21 cellular contexts compared by ENCODE assay signal in genomic region chr4:98210293-98210692, GRCh38. TPM values are rescaled to one million over a fixed set of nuclear protein-coding genes. Genes with fewer than 3 reads are reported as not detected.
A peak's percentile ranks its signal among the peaks of the same experiment; 100 is the strongest.
DNase-seq lines count a peak whose midpoint lies in the region; ATAC-seq, FAIRE-seq and TF ChIP-seq lines count a peak whose summit lies in the region.
"Had no signal": no experiment of that assay in that cellular context is flagged by ENCODE, and none has a peak within 500 bp of the region (broad histone marks: within the 10 kb centered on the region; RNA-seq: fewer than 3 reads in every experiment).

No MANE protein-coding gene starts in this region.

- H3K27ac ChIP-seq in liver (ENCODE audit: low read depth in 1 of 2, low read length in 2 of 2) (no peak overlapping the region), HepG2 (ENCODE audit: extremely low read length, insufficient read depth, low read length) (no peak overlapping the region), right lobe of liver (peak overlapping the region in 1 of 3 donors; percentile 32)
- H3K27ac ChIP-seq: GM23248 had no signal

- H3K4me3 Mint-ChIP-seq in activated CD4-positive, alpha-beta T cell treated with anti-CD3 and anti-CD28 coated beads, Interleukin-2, amount 10 ng/mL, durations not matched to agents 7 days and 5 days = no peak overlapping the region
- H3K4me3 Mint-ChIP-seq: CD4-positive, CD25-positive, alpha-beta regulatory T cell; CD8-positive, alpha-beta memory T cell had no signal

- WGBS in liver = 30% methylated on average over 1 of the region's 1 CpG
- WGBS in HepG2 (ENCODE audit: low lambda C conversion rate) = 0% methylated on average over 1 of the region's 1 CpG
- 10% methylated on average over 1 of the region's 1 CpG for WGBS in right lobe of liver (ENCODE audit: insufficient coverage, low coverage, low lambda C conversion rate, missing lambda C conversion rate)

- H3K4me3 ChIP-seq in liver (ENCODE audit: low read depth in 1 of 3, low read length in 3 of 3) = no peak overlapping the region
- H3K4me3 ChIP-seq in HepG2 (replicated peaks in 1 of 3; ENCODE audit: insufficient read depth in 1 of 3, low read depth in 2 of 3, low read length in 3 of 3) = no peak overlapping the region
- H3K4me3 ChIP-seq in right lobe of liver = no peak overlapping the region
- H3K4me3 ChIP-seq: GM12878, GM23248, HAP-1 had no signal

- no peaks in the 10 kb centered on the region for H3K27me3 Mint-ChIP-seq in activated CD4-positive, alpha-beta T cell treated with anti-CD3 and anti-CD28 coated beads, Interleukin-2, amount 10 ng/mL, durations not matched to agents 7 days and 5 days
- H3K27me3 Mint-ChIP-seq: CD4-positive, CD25-positive, alpha-beta regulatory T cell had no signal

- TF ChIP-seq RAD21 in liver (IDR thresholded peaks at IDR 0.05) (peak in 1 of 2 donors; percentile 6), HepG2 (CRISPR knock-in tag; IDR thresholded peaks at IDR 0.05) (no peak)

- CTCF ChIA-PET in HepG2 (lab: Yijun Ruan, JAX; ENCODE audit: low intra/inter-chr PET ratio, low total read pairs) = no interaction called here
- CTCF ChIA-PET in activated CD4-positive, alpha-beta T cell treated with anti-CD3 and anti-CD28 coated beads, Interleukin-2, amount 10 ng/mL, durations not matched to agents 7 days and 5 days (lab: Charles Lee) = interaction anchor here (1.2 kb wide), 1 partner anchor 13 kb away, joined by 3 read pairs; no protein-coding TSS in a partner anchor

- H3K27me3 ChIP-seq in liver (ENCODE audit: control insufficient read depth in 4 of 4, insufficient read depth in 4 of 4, low read length in 3 of 4) = no peaks in the 10 kb centered on the region
- no peaks in the 10 kb centered on the region for H3K27me3 ChIP-seq in HepG2 (ENCODE audit: control insufficient read depth in 1 of 2, insufficient read depth in 2 of 2, low read length in 2 of 2)
- H3K27me3 ChIP-seq in right lobe of liver = no peaks in the 10 kb centered on the region
- H3K27me3 ChIP-seq: BE2C had no signal

- no peak overlapping the region for H3K27ac Mint-ChIP-seq in activated CD4-positive, alpha-beta T cell treated with anti-CD3 and anti-CD28 coated beads, Interleukin-2, amount 10 ng/mL, durations not matched to agents 7 days and 5 days
- H3K27ac Mint-ChIP-seq: CD4-positive, CD25-positive, alpha-beta regulatory T cell; CD8-positive, alpha-beta memory T cell had no signal

- no peak for TF ChIP-seq CTCF in liver (IDR thresholded peaks at IDR 0.05; ENCODE audit: low read depth, low read length, missing input control)
- TF ChIP-seq CTCF in HepG2 (CRISPR knock-in tag; IDR thresholded peaks at IDR 0.05) = no peak
- no peak for TF ChIP-seq CTCF in right lobe of liver (IDR thresholded peaks at IDR 0.05)

- POLR2A ChIA-PET in HepG2 (lab: Yijun Ruan, JAX) = no interaction called here
- POLR2A ChIA-PET in activated CD4-positive, alpha-beta T cell treated with anti-CD3 and anti-CD28 coated beads, Interleukin-2, amount 10 ng/mL, durations not matched to agents 7 days and 5 days (lab: Charles Lee) = no interaction called here

- FAIRE-seq in HepG2 (lab: Jason Lieb, UNC) = no peak
- FAIRE-seq: A204.1, GM12878, GM19239 had no signal

- no peaks in the 10 kb centered on the region for H3K36me3 Mint-ChIP-seq in activated CD4-positive, alpha-beta T cell treated with anti-CD3 and anti-CD28 coated beads, Interleukin-2, amount 10 ng/mL, durations not matched to agents 7 days and 5 days (ENCODE audit: low read depth)
- H3K36me3 Mint-ChIP-seq: CD4-positive, CD25-positive, alpha-beta regulatory T cell; CD8-positive, alpha-beta memory T cell had no signal

- intact Hi-C loops in HepG2 (cut with micrococcal nuclease; ENCODE audit: unreplicated experiment) = no loop called here
- intact Hi-C loops in right lobe of liver (cut with DNase I) = no loop called here

- TF ChIP-seq EP300 in HepG2 (IDR thresholded peaks at IDR 0.05; ENCODE audit: low read depth in 2 of 2, low read length in 2 of 2) (no peak), HepG2 (CRISPR knock-in tag; IDR thresholded peaks at IDR 0.05; ENCODE audit: borderline replicate concordance) (no peak)

- H3K9ac ChIP-seq in liver (ENCODE audit: low read depth in 1 of 2, low read length in 2 of 2) = peak overlapping the region in 1 of 2 donors; percentile 13
- H3K9ac ChIP-seq in HepG2 (ENCODE audit: insufficient read depth, low read depth, low read length) = no peak overlapping the region
- H3K9ac ChIP-seq: GM23248 had no signal

- no peak overlapping the region for H2AFZ ChIP-seq in HepG2 (ENCODE audit: low read length)
- H2AFZ ChIP-seq: GM23248 had no signal

- no TSS peak for BruUV-seq in HepG2 (replicated peaks; lab: Mats Ljungman, UMichigan)

- TF ChIP-seq POLR2A in HepG2 (IDR thresholded peaks at IDR 0.05; ENCODE audit: insufficient read depth in 1 of 2, low read depth in 2 of 2, low read length in 2 of 2) = no peak
- no peak for TF ChIP-seq POLR2A in right lobe of liver (IDR thresholded peaks at IDR 0.05)

- in situ Hi-C loops in HepG2 (cut with HindIII; ENCODE audit: extremely low pct_ligation_motif_present, low pct_unique_long_range_greater_than_20kb) = no loop called here

- no peaks in the 10 kb centered on the region for H4K20me1 ChIP-seq in HepG2 (ENCODE audit: insufficient read depth, low read length)

- H3K4me1 Mint-ChIP-seq in activated CD4-positive, alpha-beta T cell treated with anti-CD3 and anti-CD28 coated beads, Interleukin-2, amount 10 ng/mL, durations not matched to agents 7 days and 5 days = no peaks in the 10 kb centered on the region
- H3K4me1 Mint-ChIP-seq: CD8-positive, alpha-beta memory T cell had no signal

- no peaks in the 10 kb centered on the region for H3K9me3 Mint-ChIP-seq in activated CD4-positive, alpha-beta T cell treated with anti-CD3 and anti-CD28 coated beads, Interleukin-2, amount 10 ng/mL, durations not matched to agents 7 days and 5 days
- H3K9me3 Mint-ChIP-seq: CD4-positive, CD25-positive, alpha-beta regulatory T cell; CD8-positive, alpha-beta memory T cell had no signal

- H3K9me3 ChIP-seq in liver (ENCODE audit: control insufficient read depth in 4 of 4, low read length in 3 of 4) = no peaks in the 10 kb centered on the region
- no peaks in the 10 kb centered on the region for H3K9me3 ChIP-seq in HepG2 (ENCODE audit: low read length)
- H3K9me3 ChIP-seq in right lobe of liver = no peaks in the 10 kb centered on the region
- H3K9me3 ChIP-seq: BE2C, HAP-1 had no signal

- no peaks in the 10 kb centered on the region for H3K79me2 ChIP-seq in HepG2 (ENCODE audit: insufficient read depth, low read length)

- H3K36me3 ChIP-seq in liver (ENCODE audit: control insufficient read depth in 4 of 4, insufficient read depth in 3 of 4, low read depth in 1 of 4, low read length in 3 of 4) (no peaks in the 10 kb centered on the region), HepG2 (replicated peaks in 1 of 2; ENCODE audit: control insufficient read depth in 1 of 2, insufficient read depth in 2 of 2, low read length in 2 of 2) (no peaks in the 10 kb centered on the region), right lobe of liver (no peaks in the 10 kb centered on the region)
- H3K36me3 ChIP-seq: BE2C, HAP-1 had no signal

- DNase-seq in HepG2 (ENCODE audit: low spot score) (no peak), astrocyte of the hippocampus (ENCODE audit: low read depth, low spot score) (peak; percentile 12), right lobe of liver (no peak), NCI-H82 (lab: John Stamatoyannopoulos, UW) (no peak)
- no peak for DNase-seq in activated CD4-positive, alpha-beta T cell treated with anti-CD3 and anti-CD28 coated beads, Interleukin-2, amount 10 ng/mL, durations not matched to agents 7 days and 5 days
- no peak for DNase-seq in central memory CD4-positive, alpha-beta T cell
- DNase-seq: ACHN; BE2C; C1 segment of cervical spinal cord; CD4-positive, CD25-positive, alpha-beta regulatory T cell; CD8-positive, alpha-beta memory T cell; COR-L47; DMS 273 treated with DMSO at 0.1 percent for 48 hours; DND-41; EL; GM23248 had no signal

- no peak overlapping the region for H3K4me2 ChIP-seq in HepG2 (ENCODE audit: low read depth, low read length)

- H3K4me1 ChIP-seq in liver (ENCODE audit: control insufficient read depth in 4 of 4, insufficient read depth in 4 of 4, low read length in 3 of 4) = peaks cover 0 to 7% (median 2%) of the 10 kb centered on the region in 4 donors
- H3K4me1 ChIP-seq in HepG2 (ENCODE audit: insufficient read depth, low read length) = no peaks in the 10 kb centered on the region
- H3K4me1 ChIP-seq in right lobe of liver = peaks cover 0 to 10% (median 4%) of the 10 kb centered on the region in 4 donors
- H3K4me1 ChIP-seq: BE2C had no signal

- ATAC-seq in HepG2 (no peak), right lobe of liver (peak; percentile 64 to 78 (median 74))
- ATAC-seq: GM12878 had no signal

TF ChIP-seq in HepG2, 621 proteins besides CTCF, POLR2A, EP300 and RAD21 (continues in another document):
- TF ChIP-seq SRSF1 (optimal IDR thresholded peaks at IDR 0.05; ENCODE audit: low read depth, low read length) (no peak), ZMYM3 (CRISPR knock-in tag; IDR thresholded peaks at IDR 0.05) (no peak)

RNA-seq across cellular contexts. Expression of gene RAP1GDS1, which starts 50.9 kb away (rescaled TPM):
- total RNA-seq in liver (10 to 100 TPM; 11.2 to 19.4 TPM), HepG2 (2016; rRNA removed; fragmentation: Illumina TruSeq; extraction: Trizol) (42.5 and 48.2 TPM in 2 replicates), right lobe of liver (10 to 100 TPM; 17.4 to 29.8 (median 20.9) TPM)
- polyA plus RNA-seq in liver (10 to 100 TPM; 12.6 to 19.4 TPM), HepG2 (2011; rRNA removed) (12.8 and 19.3 TPM in 2 replicates)
- 14.8 and 15.4 TPM in 2 replicates for total RNA-seq in HepG2 (2016; cell fraction: cytosol; rRNA removed; fragmentation: Illumina TruSeq; extraction: Trizol; ENCODE audit: low read depth)
- total RNA-seq in HepG2 (2016; cell fraction: insoluble cytoplasmic fraction; rRNA removed; fragmentation: Illumina TruSeq; extraction: Trizol) = 38.1 and 49.7 TPM in 2 replicates
- total RNA-seq in HepG2 (2016; cell fraction: membrane; rRNA removed; fragmentation: Illumina TruSeq; extraction: Trizol) = 33.5 and 37.6 TPM in 2 replicates
- total RNA-seq in HepG2 (2016; cell fraction: nucleus; rRNA removed; fragmentation: Illumina TruSeq; extraction: Trizol) = 38.3 and 42.0 TPM in 2 replicates
- 8.7 and 10.9 TPM in 2 replicates for polyA plus RNA-seq in HepG2 (2011; cell fraction: cytosol; rRNA removed)
- polyA plus RNA-seq in HepG2 (2011; cell fraction: nucleus; rRNA removed) = 8.9 and 10.3 TPM in 2 replicates
- polyA plus RNA-seq in HepG2 (2012) = 18.1 and 19.5 TPM in 2 replicates
- 13.2 and 14.3 TPM in 2 replicates for polyA plus RNA-seq in HepG2 (2016; cell fraction: cytosol; fragmentation: Illumina TruSeq; extraction: Trizol; ENCODE audit: low read depth)
- polyA plus RNA-seq in HepG2 (2016; cell fraction: insoluble cytoplasmic fraction; fragmentation: Illumina TruSeq; extraction: Trizol; ENCODE audit: low read depth) = 36.9 and 37.3 TPM in 2 replicates
- polyA plus RNA-seq in HepG2 (2016; cell fraction: membrane; fragmentation: Illumina TruSeq; extraction: Trizol; ENCODE audit: low read depth) = 19.4 and 19.5 TPM in 2 replicates
- 17.3 and 18.6 TPM in 2 replicates for polyA plus RNA-seq in HepG2 (2016; cell fraction: nucleus; fragmentation: Illumina TruSeq; extraction: Trizol; ENCODE audit: insufficient read depth, low read depth)
- polyA minus RNA-seq in HepG2 (2011; rRNA and poly(A)+ RNA removed; ENCODE audit: low replicate concordance) = 14.3 and 26.8 TPM in 2 replicates
- 23.0 and 23.5 TPM in 2 replicates for polyA minus RNA-seq in HepG2 (2011; cell fraction: cytosol; rRNA and poly(A)+ RNA removed)
- polyA minus RNA-seq in HepG2 (2011; cell fraction: nucleus; rRNA and poly(A)+ RNA removed) = 54.2 and 60.7 TPM in 2 replicates
- total RNA-seq in activated CD4-positive, alpha-beta T cell treated with anti-CD3 and anti-CD28 coated beads, Interleukin-2, amount 10 ng/mL, durations not matched to agents 7 days and 5 days = 10 to 100 TPM; 49.9 to 55.4 TPM
